In the genomic region with DNA sequence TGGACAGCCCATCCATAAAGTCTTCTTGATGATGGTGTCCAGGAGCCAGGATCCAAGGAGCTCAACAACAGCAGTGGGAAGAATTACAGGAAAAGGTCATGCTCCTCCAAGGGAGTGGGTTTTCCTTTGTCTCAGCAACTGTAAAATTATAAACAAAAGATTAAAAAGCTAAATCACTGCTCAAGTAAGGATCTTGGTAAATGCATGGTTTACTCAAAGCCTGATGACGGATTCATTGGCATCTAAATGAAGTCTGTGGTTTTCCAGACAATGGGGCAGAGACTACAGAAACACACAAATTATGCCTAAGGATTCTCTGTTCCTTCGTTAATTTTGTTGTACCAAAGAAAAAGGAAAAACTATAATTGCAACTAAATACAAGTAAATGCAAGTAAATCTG, we compare ENCODE assay signal across 31 cellular contexts. TPM values are rescaled to one million over a fixed set of nuclear protein-coding genes. Genes with fewer than 3 reads are reported as not detected.
"Had no signal": no experiment of that assay in that cellular context is flagged by ENCODE, and none has a peak within 500 bp of the region (broad histone marks: within the 10 kb centered on the region; RNA-seq: fewer than 3 reads in every experiment).

No MANE protein-coding gene starts in this region.

- H3K9me3 Mint-ChIP-seq: mesothelial cell of epicardium; nephron progenitor cell; neural progenitor cell; stimulated activated naive CD8-positive, alpha-beta T cell treated with anti-CD3 and anti-CD28 coated beads, Interleukin-15, Interleukin-2, amounts not matched to agents 100 ng/mL and 50 ng/mL, for 24 hours; type B pancreatic cell had no signal

- H3K4me2 ChIP-seq: hepatocyte, neural progenitor cell, smooth muscle cell had no signal

- H3K27me3 ChIP-seq: neutrophil, ovary, right atrium auricular region, right lobe of liver, uterus had no signal

- H2AFZ ChIP-seq: hepatocyte, neural progenitor cell had no signal

- H3K4me3 ChIP-seq: hepatocyte, left ventricle myocardium inferior, lung, neural progenitor cell, ovary, right atrium auricular region, right lobe of liver, smooth muscle cell, tibial nerve, uterus had no signal

- H3K4me1 ChIP-seq: left ventricle myocardium inferior, neural progenitor cell, right atrium auricular region, right lobe of liver, uterus had no signal

- ATAC-seq: natural killer cell, right lobe of liver had no signal

- H3K36me3 Mint-ChIP-seq: natural killer cell, neural progenitor cell had no signal

- H3K4me1 Mint-ChIP-seq: mesothelial cell of epicardium, naive B cell, natural killer cell, nephron progenitor cell, neural progenitor cell had no signal

- H3K36me3 ChIP-seq: left ventricle myocardium inferior, neural progenitor cell, neutrophil, ovary, right atrium auricular region, right lobe of liver, tibial nerve, uterus had no signal

- DNase-seq: islet precursor cell; left ventricle myocardium inferior; mesendoderm; naive B cell; natural killer cell; nephron progenitor cell; occipital lobe; ovary; right lobe of liver; stimulated activated CD4-positive, alpha-beta T cell treated with anti-CD3 and anti-CD28 coated beads, Interleukin-1b, Interleukin-23, amount 100 ng/mL, for 48 hours; stimulated activated CD4-positive, alpha-beta T cell treated with anti-CD3 and anti-CD28 coated beads, Interleukin-4, amount 100 ng/mL, for 1 hour; stimulated activated naive CD4-positive, alpha-beta T cell; substantia nigra; uterus had no signal

- H3K79me2 ChIP-seq: hepatocyte had no signal

- H3K9me3 ChIP-seq: left ventricle myocardium inferior, neutrophil, ovary, right atrium auricular region, right lobe of liver, tibial nerve, uterus had no signal

- H3K27ac ChIP-seq: hepatocyte, left ventricle myocardium inferior, neural progenitor cell, neutrophil, ovary, right atrium auricular region, right lobe of liver, tibial nerve, uterus had no signal

- H3K27ac Mint-ChIP-seq: mesothelial cell of epicardium; naive B cell; natural killer cell; nephron progenitor cell; neural progenitor cell; progenitor cell of endocrine pancreas; stimulated activated naive CD8-positive, alpha-beta T cell treated with anti-CD3 and anti-CD28 coated beads, Interleukin-15, Interleukin-2, amounts not matched to agents 100 ng/mL and 50 ng/mL, for 24 hours; type B pancreatic cell had no signal

- H3K4me3 Mint-ChIP-seq: mesothelial cell of epicardium; naive B cell; natural killer cell; nephron progenitor cell; neural progenitor cell; stimulated activated naive CD8-positive, alpha-beta T cell treated with anti-CD3 and anti-CD28 coated beads, Interleukin-15, Interleukin-2, amounts not matched to agents 100 ng/mL and 50 ng/mL, for 24 hours; type B pancreatic cell had no signal

RNA-seq across cellular contexts. Expression of a gene that starts 36.4 kb away (rescaled TPM):
- total RNA-seq: kidney epithelial cell, left ventricle myocardium inferior, lung, mononuclear cell, natural killer cell, pulmonary artery endothelial cell, renal cortical epithelial cell, right atrium auricular region, right lobe of liver, skeletal muscle tissue, tibial nerve, ureter had no signal
- polyA plus RNA-seq: lung had no signal

RNA-seq across cellular contexts. Expression of a gene that starts 55.6 kb away (rescaled TPM):
- total RNA-seq: kidney epithelial cell, left ventricle myocardium inferior, mononuclear cell, natural killer cell, pulmonary artery endothelial cell, renal cortical epithelial cell, right atrium auricular region, right lobe of liver, skeletal muscle tissue, ureter had no signal
